8 cellular contexts compared by ENCODE assay signal in genomic region chr2:84942964-84943421, GRCh38. TPM values are rescaled to one million over a fixed set of nuclear protein-coding genes. Genes with fewer than 3 reads are reported as not detected.
DNase-seq lines count a peak whose midpoint lies in the region; ATAC-seq lines count a peak whose summit lies in the region.

No MANE protein-coding gene starts in this region.

- H3K27ac ChIP-seq in BLaER1 (no peak overlapping the region), SJSA1 (peak overlapping the region; percentile 24; the same call in 1 of the 2 replicates)

- no peaks in the 10 kb centered on the region for H3K9me3 ChIP-seq in BLaER1
- no peaks in the 10 kb centered on the region for H3K9me3 ChIP-seq in SJSA1 (replicated peaks)

- H3K4me1 ChIP-seq in BLaER1 (peaks cover 44% of the 10 kb centered on the region), SJSA1 (replicated peaks) (peaks cover 49% of the 10 kb centered on the region)

- H3K9ac ChIP-seq in BLaER1: no peak overlapping the region

- DNase-seq in SJSA1 (ENCODE audit: low read depth in 1 of 2, low spot score in 2 of 2): no peak
- no peak for DNase-seq in head of caudate nucleus
- DNase-seq in activated gamma-delta T cell treated with Interleukin-2 at 50 U/mL for 16 hours: no peak
- no peak for DNase-seq in NCI-H82 treated with DMSO at 0.1 percent for 48 hours (lab: John Stamatoyannopoulos, UW; ENCODE audit: unreplicated experiment)
- no peak for DNase-seq in activated CD4-positive, alpha-beta T cell treated with anti-CD3 and anti-CD28 coated beads, Interleukin-2, amount 50 U/mL, for 1 hour

- peak overlapping the region; percentile 24; the same call in 1 of the 2 replicates for H3K4me2 ChIP-seq in BLaER1

- H3K27me3 ChIP-seq in BLaER1: no peaks in the 10 kb centered on the region
- no peaks in the 10 kb centered on the region for H3K27me3 ChIP-seq in SJSA1 (replicated peaks)

- H3K4me3 ChIP-seq in BLaER1 (no peak overlapping the region), SJSA1 (no peak overlapping the region)

- ATAC-seq in GM18873 (IDR thresholded peaks at IDR 0.05; ENCODE audit: low FRiP score, unreplicated experiment) (peak; percentile 34), HG02981 (IDR thresholded peaks at IDR 0.05; ENCODE audit: unreplicated experiment) (peak; percentile 39)

- H4K20me1 ChIP-seq in BLaER1: no peaks in the 10 kb centered on the region

- intact Hi-C loops in head of caudate nucleus (cut with DNase I): no loop called here

- H3K36me3 ChIP-seq in BLaER1: no peaks in the 10 kb centered on the region
- no peaks in the 10 kb centered on the region for H3K36me3 ChIP-seq in SJSA1

RNA-seq across cellular contexts. Expression of gene KCMF1, which starts 28.0 kb away (rescaled TPM):
- 60.9 and 117 TPM in 2 replicates for total RNA-seq in SJSA1 (2014; rRNA removed; shearing (Covaris generic))

RNA-seq across cellular contexts. Expression of gene TMSB10, which starts 37.5 kb away (rescaled TPM):
- total RNA-seq in SJSA1 (2014; rRNA removed; shearing (Covaris generic)): 10,548 and 13,048 TPM in 2 replicates
